9 cellular contexts compared by ENCODE assay signal in genomic region chr18:77132369-77133050, GRCh38. TPM values are rescaled to one million over a fixed set of nuclear protein-coding genes. Genes with fewer than 3 reads are reported as not detected.
DNase-seq lines count a peak whose midpoint lies in the region; ATAC-seq, FAIRE-seq and TF ChIP-seq lines count a peak whose summit lies in the region.
"Had no signal": no experiment of that assay in that cellular context is flagged by ENCODE, and none has a peak within 500 bp of the region (broad histone marks: within the 10 kb centered on the region; RNA-seq: fewer than 3 reads in every experiment).

Gene MBP, minus strand, starts transcription at chr18:77132783. Its CDS starts 27,522 bp downstream, at chr18:77105261.

- TF ChIP-seq CTCF in cardiac fibroblast (IDR thresholded peaks at IDR 0.05; ENCODE audit: low read depth, low read length) = no peak
- no peak for TF ChIP-seq CTCF in D721Med (IDR thresholded peaks at IDR 0.05; ENCODE audit: insufficient read depth, missing control alignments)

- peak within 1 kb of the TSS; percentile 72 for H3K9ac ChIP-seq in ES-I3 (ENCODE audit: low read depth, low read length)

- no peaks in the 10 kb centered on the region for H3K9me3 ChIP-seq in ES-I3 (ENCODE audit: control insufficient read depth, insufficient read depth, low read length)

- no peaks in the 10 kb centered on the region for H3K36me3 ChIP-seq in ES-I3 (ENCODE audit: insufficient read depth, low read length)

- no peaks in the 10 kb centered on the region for H3K4me1 ChIP-seq in ES-I3 (ENCODE audit: insufficient read depth, low read length)

- peak within 1 kb of the TSS; percentile 63 to 68 for H3K4me3 ChIP-seq in cardiac fibroblast (replicated peaks in 1 of 2; ENCODE audit: low read depth in 2 of 2, low read length in 2 of 2)

- FAIRE-seq in D721Med (lab: Jason Lieb, UNC) = no peak
- FAIRE-seq: colon had no signal

- ATAC-seq in GM21717 (IDR thresholded peaks at IDR 0.05; ENCODE audit: unreplicated experiment) (peak; percentile 62), left lobe of liver (peak; percentile 85)

- DNase-seq in Kasumi-1 (lab: John Stamatoyannopoulos, UW) = peak; percentile 13 to 46
- DNase-seq in UCSD-AML1 (lab: John Stamatoyannopoulos, UW; ENCODE audit: unreplicated experiment) = peak; percentile 54
- no peak for DNase-seq in cardiac fibroblast (ENCODE audit: low read depth in 2 of 2)
- peak; percentile 90 for DNase-seq in left lobe of liver (ENCODE audit: low spot score)
- peak; percentile 46 to 51 (median 49) for DNase-seq in stimulated activated CD4-positive, alpha-beta T cell treated with anti-CD3 and anti-CD28 coated beads, TNF-alpha, amount 100 ng/mL, for 4 hours (ENCODE audit: low read depth in 3 of 3)
- DNase-seq in D721Med (ENCODE audit: insufficient read length, low spot score) = no peak

RNA-seq across cellular contexts. Expression of gene MBP, which starts in this region (rescaled TPM):
- total RNA-seq in left lobe of liver = 24.1 TPM

Comparison
In these comparisons a context has a peak if more than half of its experiments do, and no peak if none do; other contexts are left out.
1. DNase-seq: peak in Kasumi-1 (2 of 2), UCSD-AML1 (single experiment), left lobe of liver (single experiment) and stimulated activated CD4-positive, alpha-beta T cell treated with anti-CD3 and anti-CD28 coated beads, TNF-alpha, amount 100 ng/mL, for 4 hours (3 of 3); none in cardiac fibroblast (0 of 2) and D721Med (single experiment).